In the genomic region with DNA sequence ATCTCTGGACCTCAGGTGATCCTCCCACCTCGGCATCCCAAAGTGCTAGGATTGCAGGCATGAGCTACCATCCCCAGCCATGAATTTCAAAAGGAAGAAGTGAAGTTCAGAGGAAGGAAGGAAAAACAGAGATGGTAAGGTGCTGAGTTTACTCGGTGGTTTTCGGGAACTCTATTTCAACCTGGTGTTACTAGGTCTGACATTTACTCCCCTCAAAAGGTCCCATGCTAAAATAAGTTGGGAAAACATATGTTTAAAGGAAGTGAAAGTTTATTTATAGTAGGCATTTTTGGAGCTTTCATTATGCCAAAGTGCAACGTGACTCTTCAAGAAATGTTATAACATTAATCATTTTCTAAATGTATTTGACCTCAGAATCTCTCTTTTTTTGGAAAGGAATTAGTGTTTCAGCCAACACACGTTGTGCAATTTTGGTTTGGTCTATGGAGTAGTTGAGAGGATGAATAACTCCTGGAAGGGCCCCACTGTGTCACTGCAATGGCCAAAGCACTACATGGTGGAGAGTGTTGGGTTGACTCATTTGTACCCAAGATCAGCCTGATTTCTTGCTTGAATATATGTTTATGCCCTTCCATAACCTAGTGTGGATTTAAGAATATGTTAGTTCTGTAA, we compare ENCODE assay signal across 17 cellular contexts.
DNase-seq lines count a peak whose midpoint lies in the region; ATAC-seq and TF ChIP-seq lines count a peak whose summit lies in the region.
"Had no signal": no experiment of that assay in that cellular context is flagged by ENCODE, and none has a peak within 500 bp of the region (broad histone marks: within the 10 kb centered on the region; RNA-seq: fewer than 3 reads in every experiment).

No MANE protein-coding gene starts in this region.

- H3K27ac ChIP-seq in left lung (no peak overlapping the region), esophagus squamous epithelium (peak overlapping the region in 2 of 4 donors; percentile 25 to 28)
- H3K27ac ChIP-seq: esophagus muscularis mucosa, HL-60 had no signal

- intact Hi-C loops in left lung (cut with DNase I) (no loop called here), esophagus squamous epithelium (cut with DNase I) (no loop called here)

- peaks cover 54% of the 10 kb centered on the region for H3K4me1 Mint-ChIP-seq in chondrocyte (ENCODE audit: low read depth)
- H3K4me1 Mint-ChIP-seq in activated T-cell treated with anti-CD3 and anti-CD28 coated beads, Interleukin-2, amount 50 U/mL, for 72 hours (ENCODE audit: low read depth) = no peaks in the 10 kb centered on the region

- no peaks in the 10 kb centered on the region for H3K4me1 ChIP-seq in left lung
- peaks cover 0 to 22% (median 5%) of the 10 kb centered on the region in 3 donors for H3K4me1 ChIP-seq in esophagus squamous epithelium

- WGBS in esophagus squamous epithelium, 2 donors = 44 to 48% methylated on average over 5 of the region's 5 CpGs

- in situ Hi-C loops in KBM-7 (cut with MboI; ENCODE audit: low pct_unique_long_range_greater_than_20kb, low sequenced_read_pairs) = no loop called here

- no peak for TF ChIP-seq CTCF in chondrocyte (IDR thresholded peaks at IDR 0.05)
- no peak for TF ChIP-seq CTCF in left lung (IDR thresholded peaks at IDR 0.05)
- no peak for TF ChIP-seq CTCF in esophagus squamous epithelium (IDR thresholded peaks at IDR 0.05)

- ATAC-seq in left lung = peak; percentile 54
- no peak for ATAC-seq in activated T-cell treated with anti-CD3 and anti-CD28 coated beads, Interleukin-2, amount 50 U/mL, for 72 hours (replicated peaks in 1 of 2)
- ATAC-seq: GM12878 had no signal

- peak; percentile 38 for DNase-seq in AG08396 (ENCODE audit: low spot score)
- DNase-seq in KBM-7 = peak; percentile 24
- no peak for DNase-seq in chondrocyte (ENCODE audit: low spot score)
- DNase-seq in left lung = no peak
- DNase-seq in esophagus squamous epithelium (lab: John Stamatoyannopoulos, UW) = no peak
- DNase-seq in DMS 273 (lab: John Stamatoyannopoulos, UW; ENCODE audit: unreplicated experiment) = no peak
- DNase-seq in activated T-cell treated with anti-CD3 and anti-CD28 coated beads, Interleukin-2, amount 50 U/mL, for 72 hours = no peak
- DNase-seq in T1000 (lab: John Stamatoyannopoulos, UW) = no peak
- DNase-seq: activated naive CD4-positive, alpha-beta T cell treated with anti-CD3 and anti-CD28 coated beads for 36 hours; DMS79; NCI-H2171 treated with DMSO at 0.1 percent for 48 hours; upper lobe of left lung had no signal

- no peaks in the 10 kb centered on the region for H3K36me3 Mint-ChIP-seq in chondrocyte (ENCODE audit: low read depth)
- no peaks in the 10 kb centered on the region for H3K36me3 Mint-ChIP-seq in activated T-cell treated with anti-CD3 and anti-CD28 coated beads, Interleukin-2, amount 50 U/mL, for 72 hours (ENCODE audit: insufficient read depth in 2 of 2)

- H3K27ac Mint-ChIP-seq in chondrocyte (ENCODE audit: unreplicated experiment) = peak overlapping the region; percentile 87
- no peak overlapping the region for H3K27ac Mint-ChIP-seq in activated T-cell treated with anti-CD3 and anti-CD28 coated beads, Interleukin-2, amount 50 U/mL, for 72 hours
- H3K27ac Mint-ChIP-seq: activated naive CD4-positive, alpha-beta T cell treated with anti-CD3 and anti-CD28 coated beads for 36 hours; dendritic cell treated with granulocyte-macrophage colony-stimulating factor and Interleukin-4, amounts not matched to agents 40 ng/mL and 50 ng/mL, for 4 days; progenitor cell of endocrine pancreas had no signal

- H3K27me3 Mint-ChIP-seq in chondrocyte (ENCODE audit: low read depth) = no peaks in the 10 kb centered on the region
- H3K27me3 Mint-ChIP-seq in activated T-cell treated with anti-CD3 and anti-CD28 coated beads, Interleukin-2, amount 50 U/mL, for 72 hours (ENCODE audit: low read depth) = peaks cover 8% of the 10 kb centered on the region

- H3K27me3 ChIP-seq in left lung (no peaks in the 10 kb centered on the region), esophagus squamous epithelium (no peaks in the 10 kb centered on the region)
- H3K27me3 ChIP-seq: esophagus muscularis mucosa, upper lobe of left lung had no signal

- no peak for TF ChIP-seq POLR2A in esophagus squamous epithelium (IDR thresholded peaks at IDR 0.05)

- H3K36me3 ChIP-seq in left lung (no peaks in the 10 kb centered on the region), esophagus squamous epithelium (no peaks in the 10 kb centered on the region)
- H3K36me3 ChIP-seq: esophagus muscularis mucosa, upper lobe of left lung had no signal

- no peak overlapping the region for H3K4me3 Mint-ChIP-seq in chondrocyte (ENCODE audit: unreplicated experiment)
- no peak overlapping the region for H3K4me3 Mint-ChIP-seq in activated T-cell treated with anti-CD3 and anti-CD28 coated beads, Interleukin-2, amount 50 U/mL, for 72 hours
- H3K4me3 Mint-ChIP-seq: activated naive CD4-positive, alpha-beta T cell treated with anti-CD3 and anti-CD28 coated beads for 36 hours; dendritic cell treated with granulocyte-macrophage colony-stimulating factor and Interleukin-4, amounts not matched to agents 40 ng/mL and 50 ng/mL, for 4 days had no signal

- H3K4me3 ChIP-seq in left lung = no peak overlapping the region
- no peak overlapping the region for H3K4me3 ChIP-seq in esophagus squamous epithelium
- H3K4me3 ChIP-seq: esophagus muscularis mucosa, GM12878, upper lobe of left lung had no signal

- no peaks in the 10 kb centered on the region for H3K9me3 Mint-ChIP-seq in chondrocyte (ENCODE audit: low read depth)
- no peaks in the 10 kb centered on the region for H3K9me3 Mint-ChIP-seq in activated T-cell treated with anti-CD3 and anti-CD28 coated beads, Interleukin-2, amount 50 U/mL, for 72 hours
- H3K9me3 Mint-ChIP-seq: activated naive CD4-positive, alpha-beta T cell treated with anti-CD3 and anti-CD28 coated beads for 36 hours; dendritic cell treated with granulocyte-macrophage colony-stimulating factor and Interleukin-4, amounts not matched to agents 40 ng/mL and 50 ng/mL, for 4 days had no signal

- H3K9me3 ChIP-seq in left lung (no peaks in the 10 kb centered on the region), esophagus squamous epithelium (no peaks in the 10 kb centered on the region)
- H3K9me3 ChIP-seq: esophagus muscularis mucosa, upper lobe of left lung had no signal

Comparison
In these comparisons a context has a peak if more than half of its experiments do, and no peak if none do; other contexts are left out.
1. DNase-seq: peak in AG08396 (single experiment) and KBM-7 (single experiment); none in chondrocyte (single experiment), left lung (0 of 2), esophagus squamous epithelium (single experiment), DMS 273 (single experiment), activated T-cell treated with anti-CD3 and anti-CD28 coated beads, Interleukin-2, amount 50 U/mL, for 72 hours (0 of 2) and T1000 (single experiment).